19 cellular contexts compared by ENCODE assay signal in the genomic region with DNA sequence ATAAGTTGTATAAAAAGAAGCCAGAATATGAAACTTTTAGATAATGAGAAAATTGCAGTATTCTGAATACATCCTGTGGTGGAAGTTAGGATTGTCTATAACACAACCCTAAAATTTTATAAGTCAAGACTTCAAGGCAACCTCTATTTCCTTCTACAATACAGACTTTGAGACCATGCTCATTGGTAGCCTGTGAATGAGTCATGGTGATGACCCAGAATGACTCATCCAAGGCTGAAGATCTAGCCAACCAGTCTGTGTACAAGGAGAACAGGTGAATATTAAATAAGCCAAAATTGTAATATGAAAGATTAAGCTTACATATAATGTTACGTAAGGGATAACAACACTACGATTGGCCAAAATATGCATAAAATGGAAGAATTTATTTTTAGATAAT.
"Had no signal": no experiment of that assay in that cellular context is flagged by ENCODE, and none has a peak within 500 bp of the region (broad histone marks: within the 10 kb centered on the region; RNA-seq: fewer than 3 reads in every experiment).

No MANE protein-coding gene starts in this region.

- H3K4me2 ChIP-seq: hepatocyte, smooth muscle cell had no signal

- H3K27me3 ChIP-seq: adrenal gland, esophagus squamous epithelium, hepatocyte, neutrophil, pancreas, right lobe of liver, suprapubic skin, transverse colon, uterus had no signal

- H3K4me1 ChIP-seq: adrenal gland, esophagus squamous epithelium, lower lobe of right lung, pancreas, right lobe of liver, suprapubic skin, transverse colon, uterus had no signal

- H3K9me3 ChIP-seq: adrenal gland, neutrophil, pancreas, transverse colon, uterus had no signal

- DNase-seq: activated CD4-positive, alpha-beta T cell treated with anti-CD3 and anti-CD28 coated beads, Interleukin-2, amount 50 U/mL, for 4 hours; activated gamma-delta T cell; activated T-cell treated with anti-CD3 and anti-CD28 coated beads, Interleukin-2, amount 50 U/mL, for 72 hours; adrenal gland; effector CD8-positive, alpha-beta T cell; esophagus squamous epithelium; left cardiac atrium; lower lobe of right lung; pancreas; right lobe of liver; stimulated activated CD4-positive, alpha-beta T cell treated with anti-CD3 and anti-CD28 coated beads, Interleukin-4, amount 100 ng/mL, for 1 hour; stimulated activated naive CD8-positive, alpha-beta T cell treated with anti-CD3 and anti-CD28 coated beads, Interleukin-15, amount 100 ng/mL, for 72 hours; transverse colon; uterus had no signal

- H3K27ac ChIP-seq: adrenal gland, esophagus squamous epithelium, hepatocyte, lower lobe of right lung, neutrophil, pancreas, right lobe of liver, suprapubic skin, transverse colon, uterus had no signal

- FAIRE-seq: pancreas had no signal

- ATAC-seq: activated T-cell treated with anti-CD3 and anti-CD28 coated beads, Interleukin-2, amount 50 U/mL, for 72 hours; left cardiac atrium; lower lobe of right lung; natural killer cell treated with Interleukin-12 subunit alpha and Interleukin-12 subunit beta and Interleukin-15 and Interleukin-18, amount 100 ng/mL, for 72 hours; pancreas; right lobe of liver; stimulated activated naive CD8-positive, alpha-beta T cell treated with anti-CD3 and anti-CD28 coated beads, Interleukin-15, amount 100 ng/mL, for 72 hours had no signal

- H3K4me3 ChIP-seq: adrenal gland, esophagus squamous epithelium, hepatocyte, lower lobe of right lung, pancreas, right lobe of liver, smooth muscle cell, suprapubic skin, transverse colon, uterus had no signal
